Comparison of ENCODE assay signal across 7 cellular contexts in genomic region chr12:6375269-6376078, GRCh38. TPM values are rescaled to one million over a fixed set of nuclear protein-coding genes. Genes with fewer than 3 reads are reported as not detected.
A peak's percentile ranks its signal among the peaks of the same experiment; 100 is the strongest.
DNase-seq lines count a peak whose midpoint lies in the region; ATAC-seq and TF ChIP-seq lines count a peak whose summit lies in the region.

Gene SCNN1A (minus strand): TSS chr12:6375563. CDS start chr12:6374783, 780 bp downstream.

- H3K27me3 ChIP-seq in RWPE2 (ENCODE audit: insufficient read depth, poor library complexity, severe bottlenecking), result no peaks in the 10 kb centered on the region
- peaks cover 0 to 24% (median 0%) of the 10 kb centered on the region in 7 donors for H3K27me3 ChIP-seq in spleen (replicated peaks in 1 of 7)

- ATAC-seq in RWPE2 (ENCODE audit: low read depth), result peak; percentile 0; the same call in 1 of the 3 replicates
- ATAC-seq in HG02759 (IDR thresholded peaks at IDR 0.05; ENCODE audit: unreplicated experiment), result no peak

- intact Hi-C loops in spleen (cut with DNase I; ENCODE audit: low total_unique reads), result no loop called here

- no peak for TF ChIP-seq CTCF in RWPE2 (IDR thresholded peaks at IDR 0.05; ENCODE audit: poor library complexity, severe bottlenecking)
- TF ChIP-seq CTCF in spleen (IDR thresholded peaks at IDR 0.05 in 8 of 11, conservative IDR thresholded peaks at IDR 0.05 in 3 of 11), result no peak

- TF ChIP-seq EP300 in Ishikawa (IDR thresholded peaks at IDR 0.05; ENCODE audit: borderline replicate concordance), result peak; percentile 85

- peak within 1 kb of the TSS; percentile 61 for H3K4me3 ChIP-seq in RWPE2 (ENCODE audit: severe bottlenecking)
- H3K4me3 ChIP-seq in iPS-18c (ENCODE audit: insufficient read depth, low read depth, low read length), result peak within 1 kb of the TSS; percentile 75
- no peak within 1 kb of the TSS for H3K4me3 ChIP-seq in spleen

- H3K9me3 ChIP-seq in RWPE2 (ENCODE audit: severe bottlenecking) (no peaks in the 10 kb centered on the region), iPS-18c (ENCODE audit: control insufficient read depth, insufficient read depth, low read length) (no peaks in the 10 kb centered on the region), spleen (no peaks in the 10 kb centered on the region)

- H3K27ac ChIP-seq in RWPE2 (ENCODE audit: poor library complexity, severe bottlenecking) (peak within 1 kb of the TSS; percentile 100), spleen (peak within 1 kb of the TSS in 7 of 8 donors; percentile 15 to 77 (median 53))

- H3K4me1 ChIP-seq in RWPE2 (ENCODE audit: insufficient read depth, poor library complexity, severe bottlenecking) (peaks cover 38% of the 10 kb centered on the region), spleen (peaks cover 29 to 86% (median 65%) of the 10 kb centered on the region in 6 donors)

- no peak for DNase-seq in RWPE2 (ENCODE audit: low spot score)
- no peak for DNase-seq in spleen
- no peak for DNase-seq in midbrain (lab: John Stamatoyannopoulos, UW)
- no peak for DNase-seq in H4 (ENCODE audit: low spot score)

- TF ChIP-seq POLR2A in spleen (IDR thresholded peaks at IDR 0.05), result no peak

- H3K36me3 ChIP-seq in RWPE2 (ENCODE audit: low read depth) (peaks cover 29% of the 10 kb centered on the region), spleen (no peaks in the 10 kb centered on the region)

- peak; percentile 14; the same call in 1 of the 2 replicates for TF ChIP-seq RAD21 in Ishikawa (IDR thresholded peaks at IDR 0.05; ENCODE audit: low read depth)

- 87 to 92% (median 88%) methylated on average over 15 of the region's 15 CpGs for whole genome bisulfite sequencing in spleen, 5 donors

TF ChIP-seq in Ishikawa, 13 proteins besides CTCF, POLR2A, EP300 and RAD21:
- TF ChIP-seq FOXM1 (IDR thresholded peaks at IDR 0.05; ENCODE audit: borderline replicate concordance, low read depth), result peak; percentile 79
- TF ChIP-seq EGR1 (IDR thresholded peaks at IDR 0.05), result peak; percentile 34
- peak; percentile 47; the same call in 1 of the 2 replicates for TF ChIP-seq ZBTB7A (IDR thresholded peaks at IDR 0.05; ENCODE audit: low read depth)
- TF ChIP-seq MAX (IDR thresholded peaks at IDR 0.05), result peak; percentile 66
- TF ChIP-seq CEBPB (IDR thresholded peaks at IDR 0.05), result no peak
- TF ChIP-seq TCF12 (IDR thresholded peaks at IDR 0.05; ENCODE audit: low read depth), result peak; percentile 96
- no peak for TF ChIP-seq CREB1 (IDR thresholded peaks at IDR 0.05; ENCODE audit: low read depth)
- TF ChIP-seq TEAD4 (IDR thresholded peaks at IDR 0.05), result peak; percentile 83
- peak; percentile 40 for TF ChIP-seq USF1 (IDR thresholded peaks at IDR 0.05)
- no peak for TF ChIP-seq REST (IDR thresholded peaks at IDR 0.05; ENCODE audit: low read depth)
- peak; percentile 87 for TF ChIP-seq NFIC (IDR thresholded peaks at IDR 0.05)
- peak; percentile 62 for TF ChIP-seq TAF1 (IDR thresholded peaks at IDR 0.05; ENCODE audit: low read depth)
- TF ChIP-seq YY1 (IDR thresholded peaks at IDR 0.05; ENCODE audit: low read depth), result peak; percentile 64; the same call in 1 of the 2 replicates

RNA-seq across cellular contexts. Expression of gene SCNN1A, which starts in this region (rescaled TPM):
- 1 to 10 TPM in 6 of 7 donors, under 1 TPM in 1; 0.84 to 8.6 (median 2.0) TPM for total RNA-seq in spleen
- polyA plus RNA-seq in spleen, result under 1 TPM; 0.17 to 0.22 (median 0.18) TPM
- 1.7 and 2.1 TPM in 2 replicates for total RNA-seq in H4 (2014; rRNA removed; shearing (Covaris generic))

Comparison
In these comparisons a context has a peak if more than half of its experiments do, and no peak if none do; other contexts are left out.
1. H3K4me3 ChIP-seq: peak in RWPE2 (single experiment) and iPS-18c (single experiment); none in spleen (0 of 8).